18 cellular contexts compared by ENCODE assay signal in genomic region chr4:24322517-24322916, GRCh38.
A peak's percentile ranks its signal among the peaks of the same experiment; 100 is the strongest.
DNase-seq lines count a peak whose midpoint lies in the region; TF ChIP-seq lines count a peak whose summit lies in the region.
"Had no signal": no experiment of that assay in that cellular context is flagged by ENCODE, and none has a peak within 500 bp of the region (broad histone marks: within the 10 kb centered on the region; RNA-seq: fewer than 3 reads in every experiment).

No MANE protein-coding gene starts in this region.

- H3K9me3 Mint-ChIP-seq in brain, result no peaks in the 10 kb centered on the region
- no peaks in the 10 kb centered on the region for H3K9me3 Mint-ChIP-seq in activated CD4-positive, alpha-beta T cell treated with anti-CD3 and anti-CD28 coated beads, Interleukin-2, amount 10 ng/mL, durations not matched to agents 7 days and 5 days

- CTCF ChIA-PET in activated CD4-positive, alpha-beta T cell treated with anti-CD3 and anti-CD28 coated beads, Interleukin-2, amount 10 ng/mL, durations not matched to agents 7 days and 5 days (lab: Charles Lee), result no interaction called here

- 64 to 66% methylated on average over 1 of the region's 1 CpG for WGBS in sigmoid colon, 2 donors

- peak overlapping the region in 3 of 5 experiments; percentile 59 to 76 (median 69) for H3K4me3 Mint-ChIP-seq in brain
- H3K4me3 Mint-ChIP-seq in activated CD4-positive, alpha-beta T cell treated with anti-CD3 and anti-CD28 coated beads, Interleukin-2, amount 10 ng/mL, durations not matched to agents 7 days and 5 days, result no peak overlapping the region

- TF ChIP-seq EP300 in sigmoid colon (IDR thresholded peaks at IDR 0.05), result no peak

- H3K4me3 ChIP-seq in HUES6 (ENCODE audit: low read depth, low read length) (peak overlapping the region; percentile 38), iPS-18a (ENCODE audit: low read length) (peak overlapping the region; percentile 52), sigmoid colon (no peak overlapping the region)
- H3K4me3 ChIP-seq: vagina had no signal

- peak overlapping the region; percentile 76 for H3K9ac ChIP-seq in HUES6 (ENCODE audit: low read length)
- H3K9ac ChIP-seq in iPS-18a (ENCODE audit: low read length), result peak overlapping the region; percentile 48

- peaks cover 40% of the 10 kb centered on the region for H3K4me1 Mint-ChIP-seq in brain
- H3K4me1 Mint-ChIP-seq in activated CD4-positive, alpha-beta T cell treated with anti-CD3 and anti-CD28 coated beads, Interleukin-2, amount 10 ng/mL, durations not matched to agents 7 days and 5 days, result no peaks in the 10 kb centered on the region

- H3K27ac ChIP-seq in HUES6 (ENCODE audit: low read depth, low read length) (peak overlapping the region; percentile 75), iPS-18a (ENCODE audit: low read length) (no peak overlapping the region), sigmoid colon (no peak overlapping the region)
- H3K27ac ChIP-seq: vagina, WERI-Rb-1 had no signal

- H3K27me3 ChIP-seq in HUES6 (ENCODE audit: control insufficient read depth, insufficient read depth, low read length) (no peaks in the 10 kb centered on the region), iPS-18a (ENCODE audit: control insufficient read depth, insufficient read depth, low read length) (peaks cover 14% of the 10 kb centered on the region), sigmoid colon (no peaks in the 10 kb centered on the region)
- H3K27me3 ChIP-seq: dorsolateral prefrontal cortex, vagina had no signal

- POLR2A ChIA-PET in activated CD4-positive, alpha-beta T cell treated with anti-CD3 and anti-CD28 coated beads, Interleukin-2, amount 10 ng/mL, durations not matched to agents 7 days and 5 days (lab: Charles Lee), result no interaction called here

- DNase-seq in superior temporal gyrus (ENCODE audit: extremely low spot score), result peak; percentile 67
- DNase-seq in sigmoid colon, result no peak
- DNase-seq in activated CD4-positive, alpha-beta T cell treated with anti-CD3 and anti-CD28 coated beads, Interleukin-2, amount 10 ng/mL, durations not matched to agents 7 days and 5 days, result no peak
- no peak for DNase-seq in SHP77 (lab: John Stamatoyannopoulos, UW)
- DNase-seq: activated CD8-positive, alpha-beta memory T cell treated with anti-CD3 and anti-CD28 coated beads for 24 hours; activated effector memory CD4-positive, alpha-beta T cell treated with anti-CD3 and anti-CD28 coated beads, Interleukin-2, amount 50 U/mL, for 16 hours; DMS79 treated with DMSO at 0.1 percent for 48 hours; NCI-H2029 treated with DMSO at 0.1 percent for 48 hours; NCI-H69; RPMI8226; small intestine; stimulated activated naive CD4-positive, alpha-beta T cell; WERI-Rb-1 had no signal

- no peak for TF ChIP-seq POLR2A in sigmoid colon (IDR thresholded peaks at IDR 0.05)

- TF ChIP-seq CTCF in brain (conservative IDR thresholded peaks at IDR 0.05) (no peak), sigmoid colon (IDR thresholded peaks at IDR 0.05) (no peak)

- H3K9me3 ChIP-seq in HUES6 (ENCODE audit: control insufficient read depth, insufficient read depth, low read depth, low read length) (no peaks in the 10 kb centered on the region), iPS-18a (ENCODE audit: control insufficient read depth, low read depth, low read length) (no peaks in the 10 kb centered on the region), sigmoid colon (no peaks in the 10 kb centered on the region)
- H3K9me3 ChIP-seq: vagina had no signal

- intact Hi-C loops in sigmoid colon (cut with DNase I), result no loop called here

- H3K27me3 Mint-ChIP-seq in brain, result peaks cover 18% of the 10 kb centered on the region
- peaks cover 3% of the 10 kb centered on the region for H3K27me3 Mint-ChIP-seq in activated CD4-positive, alpha-beta T cell treated with anti-CD3 and anti-CD28 coated beads, Interleukin-2, amount 10 ng/mL, durations not matched to agents 7 days and 5 days

- H3K36me3 ChIP-seq in HUES6 (ENCODE audit: control insufficient read depth, insufficient read depth, low read length) (peaks cover 5% of the 10 kb centered on the region; the same call in 1 of the 2 replicates), iPS-18a (ENCODE audit: control insufficient read depth, low read depth, low read length) (no peaks in the 10 kb centered on the region), sigmoid colon (no peaks in the 10 kb centered on the region)
- H3K36me3 ChIP-seq: vagina, WERI-Rb-1 had no signal

- H3K36me3 Mint-ChIP-seq in brain, result no peaks in the 10 kb centered on the region
- H3K36me3 Mint-ChIP-seq in activated CD4-positive, alpha-beta T cell treated with anti-CD3 and anti-CD28 coated beads, Interleukin-2, amount 10 ng/mL, durations not matched to agents 7 days and 5 days (ENCODE audit: low read depth), result no peaks in the 10 kb centered on the region

- peak overlapping the region in 3 of 5 experiments; percentile 55 to 88 (median 63) for H3K27ac Mint-ChIP-seq in brain
- no peak overlapping the region for H3K27ac Mint-ChIP-seq in activated CD4-positive, alpha-beta T cell treated with anti-CD3 and anti-CD28 coated beads, Interleukin-2, amount 10 ng/mL, durations not matched to agents 7 days and 5 days

- peaks cover 50% of the 10 kb centered on the region for H3K4me1 ChIP-seq in HUES6 (ENCODE audit: control insufficient read depth, insufficient read depth, low read length)
- peaks cover 43% of the 10 kb centered on the region for H3K4me1 ChIP-seq in iPS-18a (ENCODE audit: control insufficient read depth, low read depth, low read length)
- H3K4me1 ChIP-seq in sigmoid colon, result peaks cover 0 to 5% (median 0%) of the 10 kb centered on the region in 4 donors
- H3K4me1 ChIP-seq: vagina had no signal

Comparison
In these comparisons a context has a peak if more than half of its experiments do, and no peak if none do; other contexts are left out.
1. H3K4me3 ChIP-seq: peak in HUES6 (single experiment) and iPS-18a (single experiment); none in sigmoid colon (0 of 4).